12 cellular contexts compared by ENCODE assay signal in the genomic region with DNA sequence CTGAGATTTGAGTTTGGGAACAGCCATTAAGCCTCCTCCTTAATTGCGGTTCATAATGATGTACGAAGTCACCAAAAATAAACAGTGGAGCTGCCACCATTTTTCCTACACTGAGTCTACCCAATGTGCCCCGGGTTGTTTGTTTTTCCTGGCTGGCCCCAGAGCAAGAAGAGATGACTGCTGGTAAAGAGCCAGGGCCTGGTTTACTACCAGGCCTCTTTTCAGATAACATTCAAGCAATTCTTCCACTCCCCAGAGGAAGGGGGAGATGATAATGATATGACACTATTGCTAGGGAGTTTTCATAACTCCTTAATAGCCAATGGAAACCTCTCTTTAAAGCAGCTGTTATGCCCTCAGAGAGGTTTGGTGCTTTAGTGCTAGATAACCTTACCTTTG. TPM values are rescaled to one million over a fixed set of nuclear protein-coding genes. Genes with fewer than 3 reads are reported as not detected.
DNase-seq lines count a peak whose midpoint lies in the region; ATAC-seq, FAIRE-seq and TF ChIP-seq lines count a peak whose summit lies in the region.
"Had no signal": no experiment of that assay in that cellular context is flagged by ENCODE, and none has a peak within 500 bp of the region (broad histone marks: within the 10 kb centered on the region; RNA-seq: fewer than 3 reads in every experiment).

No MANE protein-coding gene starts in this region.

- H3K4me2 ChIP-seq in astrocyte (ENCODE audit: low read length), result no peak overlapping the region

- DNase-seq in astrocyte (ENCODE audit: low read depth) (peak; percentile 73), right cardiac atrium (peak in 2 of 3 donors; percentile 50 to 64), psoas muscle (no peak), retina (no peak)
- DNase-seq: activated CD4-positive, alpha-beta T cell treated with anti-CD3 and anti-CD28 coated beads, Interleukin-2, amount 50 U/mL, for 1 hour; activated naive CD4-positive, alpha-beta T cell treated with anti-CD3 and anti-CD28 coated beads, Interleukin-2, amount 10 ng/mL, durations not matched to agents 7 days and 5 days; endodermal cell had no signal

- ATAC-seq in right cardiac atrium (peak; percentile 82 to 86), psoas muscle (no peak), HG03442 (IDR thresholded peaks at IDR 0.05; ENCODE audit: unreplicated experiment) (no peak), GM18907 (IDR thresholded peaks at IDR 0.05; ENCODE audit: unreplicated experiment) (no peak)

- peaks cover 23% of the 10 kb centered on the region for H4K20me1 ChIP-seq in astrocyte (ENCODE audit: insufficient read depth, low read length)

- H3K27ac Mint-ChIP-seq in astrocyte (ENCODE audit: unreplicated experiment), result no peak overlapping the region
- H3K27ac Mint-ChIP-seq: activated naive CD4-positive, alpha-beta T cell treated with anti-CD3 and anti-CD28 coated beads, Interleukin-2, amount 10 ng/mL, durations not matched to agents 7 days and 5 days had no signal

- TF ChIP-seq CTCF in HEK293 (tag by site-specific recombination; IDR thresholded peaks at IDR 0.05) (no peak), astrocyte (IDR thresholded peaks at IDR 0.05; ENCODE audit: insufficient read depth, low read depth, low read length) (no peak), psoas muscle (IDR thresholded peaks at IDR 0.05) (no peak)

- no peak overlapping the region for H2AFZ ChIP-seq in astrocyte (ENCODE audit: low read depth, low read length)

- H3K9me3 ChIP-seq in HEK293 (ENCODE audit: control insufficient read depth, insufficient read depth, low read depth, low read length), result no peaks in the 10 kb centered on the region
- no peaks in the 10 kb centered on the region for H3K9me3 ChIP-seq in astrocyte (ENCODE audit: insufficient read depth, low read depth, low read length)
- no peaks in the 10 kb centered on the region for H3K9me3 ChIP-seq in right cardiac atrium (ENCODE audit: control insufficient read depth, low read length)
- no peaks in the 10 kb centered on the region for H3K9me3 ChIP-seq in skeletal muscle tissue (ENCODE audit: control insufficient read depth in 3 of 3, low read length in 3 of 3)
- H3K9me3 ChIP-seq in psoas muscle, result no peaks in the 10 kb centered on the region

- peaks cover 18% of the 10 kb centered on the region for H3K4me1 ChIP-seq in HEK293 (ENCODE audit: control insufficient read depth, insufficient read depth, low read length)
- peaks cover 2% of the 10 kb centered on the region for H3K4me1 ChIP-seq in astrocyte (ENCODE audit: insufficient read depth, low read length)
- H3K4me1 ChIP-seq in right cardiac atrium (ENCODE audit: control insufficient read depth, insufficient read depth, low read length), result peaks cover 2% of the 10 kb centered on the region
- H3K4me1 ChIP-seq in skeletal muscle tissue (ENCODE audit: control insufficient read depth in 3 of 3, insufficient read depth in 3 of 3, low read length in 3 of 3), result peaks cover 0 to 4% (median 0%) of the 10 kb centered on the region in 3 donors
- H3K4me1 ChIP-seq in psoas muscle, result no peaks in the 10 kb centered on the region

- no peak for FAIRE-seq in astrocyte (lab: Jason Lieb, UNC)
- FAIRE-seq: HTR-8/SVneo had no signal

- no peak overlapping the region for H3K9ac ChIP-seq in astrocyte (ENCODE audit: low read length)
- H3K9ac ChIP-seq in skeletal muscle tissue (ENCODE audit: low read depth in 1 of 3, low read length in 3 of 3), result no peak overlapping the region

- H3K27me3 Mint-ChIP-seq in astrocyte (ENCODE audit: low read depth, unreplicated experiment), result no peaks in the 10 kb centered on the region
- H3K27me3 Mint-ChIP-seq: activated naive CD4-positive, alpha-beta T cell treated with anti-CD3 and anti-CD28 coated beads, Interleukin-2, amount 10 ng/mL, durations not matched to agents 7 days and 5 days had no signal

- POLR2A ChIA-PET in HEK293 (lab: Yijun Ruan, JAX), result no interaction called here

- no peak overlapping the region for H3K4me3 Mint-ChIP-seq in astrocyte (ENCODE audit: unreplicated experiment)
- H3K4me3 Mint-ChIP-seq: activated naive CD4-positive, alpha-beta T cell treated with anti-CD3 and anti-CD28 coated beads, Interleukin-2, amount 10 ng/mL, durations not matched to agents 7 days and 5 days; endodermal cell had no signal

- H3K9me3 Mint-ChIP-seq in astrocyte (ENCODE audit: unreplicated experiment), result no peaks in the 10 kb centered on the region
- H3K9me3 Mint-ChIP-seq: activated naive CD4-positive, alpha-beta T cell treated with anti-CD3 and anti-CD28 coated beads, Interleukin-2, amount 10 ng/mL, durations not matched to agents 7 days and 5 days; endodermal cell had no signal

- H3K27ac ChIP-seq in HEK293 (ENCODE audit: extremely low read depth, low read depth, low read length) (peak overlapping the region; percentile 88), astrocyte (ENCODE audit: low read depth, low read length) (no peak overlapping the region), right cardiac atrium (ENCODE audit: low read length) (peak overlapping the region; percentile 37), skeletal muscle tissue (ENCODE audit: low read depth, low read length) (peak overlapping the region; percentile 36), psoas muscle (no peak overlapping the region)

- WGBS in right cardiac atrium, result 49% methylated on average over 3 of the region's 3 CpGs
- 48 to 54% (median 50%) methylated on average over 3 of the region's 3 CpGs for WGBS in psoas muscle, 3 donors

- no peak overlapping the region for H3K4me3 ChIP-seq in HEK293 (ENCODE audit: low read depth, low read length)
- H3K4me3 ChIP-seq in astrocyte (ENCODE audit: insufficient read depth, low read depth, low read length), result no peak overlapping the region
- H3K4me3 ChIP-seq in right cardiac atrium (ENCODE audit: low read length), result no peak overlapping the region
- H3K4me3 ChIP-seq in skeletal muscle tissue (ENCODE audit: low read length in 3 of 3), result no peak overlapping the region
- H3K4me3 ChIP-seq in psoas muscle, result no peak overlapping the region

- CTCF ChIA-PET in HEK293 (lab: Yijun Ruan, JAX), result interaction anchor here (1.3 kb wide), 2 partner anchors 16 to 192 kb away, joined by 5 to 7 read pairs; no protein-coding TSS in a partner anchor

- no peaks in the 10 kb centered on the region for H3K79me2 ChIP-seq in astrocyte (ENCODE audit: insufficient read depth, low read length)

- H3K27me3 ChIP-seq in astrocyte (ENCODE audit: insufficient read depth, low read length) (no peaks in the 10 kb centered on the region), right cardiac atrium (ENCODE audit: control insufficient read depth, insufficient read depth) (no peaks in the 10 kb centered on the region), skeletal muscle tissue (ENCODE audit: control insufficient read depth in 3 of 3, insufficient read depth in 3 of 3, low read length in 3 of 3) (no peaks in the 10 kb centered on the region), psoas muscle (ENCODE audit: insufficient read depth in 3 of 3, low read length in 2 of 3) (no peaks in the 10 kb centered on the region)

- peaks cover 15% of the 10 kb centered on the region for H3K4me1 Mint-ChIP-seq in astrocyte (ENCODE audit: low read depth, unreplicated experiment)
- H3K4me1 Mint-ChIP-seq: endodermal cell had no signal

- H3K36me3 ChIP-seq in HEK293 (ENCODE audit: control insufficient read depth in 2 of 2, insufficient read depth in 1 of 2, low read length in 2 of 2) (peaks cover 20 to 47% of the 10 kb centered on the region in 2 experiments; a peak in 2 of 3 replicates), astrocyte (ENCODE audit: insufficient read depth, low read length) (peaks cover 22% of the 10 kb centered on the region), skeletal muscle tissue (ENCODE audit: control insufficient read depth in 3 of 3, insufficient read depth in 3 of 3, low read length in 3 of 3) (peaks cover 30 to 46% (median 37%) of the 10 kb centered on the region in 3 donors), psoas muscle (ENCODE audit: insufficient read depth in 1 of 2, low read depth in 1 of 2) (peaks cover 9 to 85% of the 10 kb centered on the region in 2 donors)

- peaks cover 30% of the 10 kb centered on the region for H3K36me3 Mint-ChIP-seq in astrocyte (ENCODE audit: low read depth, unreplicated experiment)

- intact Hi-C loops in right cardiac atrium (cut with DNase I) (no loop called here), psoas muscle (cut with DNase I) (no loop called here)

TF ChIP-seq in HEK293, 187 proteins besides CTCF, POLR2A, EP300 and RAD21 (continues in another document):
- TF ChIP-seq ATF2 (tag by site-specific recombination; IDR thresholded peaks at IDR 0.05; ENCODE audit: low read depth), result peak; percentile 47; the same call in 1 of the 2 replicates
- peak; percentile 71 for TF ChIP-seq ZFP69B (tag by site-specific recombination; IDR thresholded peaks at IDR 0.05)
- TF ChIP-seq ZNF776 (tag by site-specific recombination; IDR thresholded peaks at IDR 0.05; ENCODE audit: borderline replicate concordance), result no peak
- peak; percentile 68; the same call in 1 of the 2 replicates for TF ChIP-seq ZNF561 (tag by site-specific recombination; IDR thresholded peaks at IDR 0.05; ENCODE audit: borderline replicate concordance)
- TF ChIP-seq MEIS1 (CRISPR knock-in tag; IDR thresholded peaks at IDR 0.05; ENCODE audit: borderline replicate concordance), result no peak
- TF ChIP-seq ZBTB20 (tag by site-specific recombination; IDR thresholded peaks at IDR 0.05), result peak; percentile 39; the same call in 1 of the 2 replicates

RNA-seq across cellular contexts. Expression of gene BRAP, which starts 42.3 kb away (rescaled TPM):
- total RNA-seq in astrocyte (24.8 and 26.3 TPM in 2 replicates), right cardiac atrium (10 to 100 TPM; 12.3 to 14.7 (median 13.0) TPM), skeletal muscle tissue (12.0 TPM), psoas muscle (10 to 100 TPM; 18.3 to 29.6 (median 22.1) TPM)
- polyA plus RNA-seq in right cardiac atrium (5.8 TPM), psoas muscle (10 to 100 TPM; 13.5 to 34.6 (median 13.9) TPM)

RNA-seq across cellular contexts. Expression of gene ACAD10, which starts 42.4 kb away (rescaled TPM):
- total RNA-seq in astrocyte (16.9 and 18.7 TPM in 2 replicates), right cardiac atrium (10 to 100 TPM; 17.4 to 30.0 (median 22.2) TPM), skeletal muscle tissue (18.3 TPM), psoas muscle (10 to 100 TPM in 3 of 4 donors, 1 to 10 TPM in 1; 7.5 to 20.2 (median 12.1) TPM)
- polyA plus RNA-seq in right cardiac atrium (20.0 TPM), psoas muscle (10 to 100 TPM in 1 of 3 donors, 1 to 10 TPM in 2; 6.0 to 15.3 (median 6.7) TPM)

RNA-seq across cellular contexts. Expression of gene ATXN2, which starts 44.3 kb away (rescaled TPM):
- 58.0 and 63.0 TPM in 2 replicates for total RNA-seq in astrocyte
- total RNA-seq in right cardiac atrium, result 10 to 100 TPM; 51.2 to 57.2 (median 57.0) TPM
- polyA plus RNA-seq in right cardiac atrium, result 27.4 TPM
- total RNA-seq in skeletal muscle tissue, result 42.8 TPM
- total RNA-seq in psoas muscle, result 10 to 100 TPM; 32.9 to 39.2 (median 37.1) TPM
- polyA plus RNA-seq in psoas muscle, result 10 to 100 TPM; 17.2 to 26.7 (median 24.4) TPM

Comparison
In these comparisons a context has a peak if more than half of its experiments do, and no peak if none do; other contexts are left out.
1. H3K27ac ChIP-seq: peak in HEK293 (single experiment), right cardiac atrium (single experiment) and skeletal muscle tissue (single experiment); none in astrocyte (single experiment) and psoas muscle (single experiment).
2. DNase-seq: peak in astrocyte (single experiment) and right cardiac atrium (2 of 3); none in psoas muscle (0 of 2) and retina (single experiment).
3. ATAC-seq: peak in right cardiac atrium (2 of 2); none in psoas muscle (0 of 4), HG03442 (single experiment) and GM18907 (single experiment).